In genomic region chr5:76477061-76477460, GRCh38 we compare ENCODE assay signal across 22 cellular contexts.
"Had no signal": no experiment of that assay in that cellular context is flagged by ENCODE, and none has a peak within 500 bp of the region (broad histone marks: within the 10 kb centered on the region; RNA-seq: fewer than 3 reads in every experiment).

No MANE protein-coding gene starts in this region.

- H3K9ac ChIP-seq: neural progenitor cell had no signal

- H3K4me1 ChIP-seq: gastroesophageal sphincter, right atrium auricular region, tibial artery had no signal

- H3K27me3 ChIP-seq: esophagus squamous epithelium, gastroesophageal sphincter, neural progenitor cell, ovary, right atrium auricular region, tibial artery, upper lobe of right lung had no signal

- H3K4me2 ChIP-seq: neural progenitor cell, smooth muscle cell had no signal

- H3K36me3 ChIP-seq: esophagus squamous epithelium, gastroesophageal sphincter, neural progenitor cell, ovary, right atrium auricular region, tibial artery, upper lobe of right lung had no signal

- ATAC-seq: gastroesophageal sphincter; left cardiac atrium; left ventricle myocardium superior; naive thymus-derived CD8-positive, alpha-beta T cell; stimulated activated naive CD8-positive, alpha-beta T cell treated with anti-CD3 and anti-CD28 coated beads, Interleukin-15, Interleukin-2, amounts not matched to agents 100 U/mL and 50 U/mL, for 24 hours; upper lobe of right lung had no signal

- H3K36me3 Mint-ChIP-seq: neural progenitor cell had no signal

- H3K27ac ChIP-seq: esophagus squamous epithelium, gastroesophageal sphincter, neural progenitor cell, ovary, right atrium auricular region, tibial artery, upper lobe of right lung had no signal

- H3K4me3 Mint-ChIP-seq: central memory CD8-positive, alpha-beta T cell; dendritic cell treated with granulocyte-macrophage colony-stimulating factor and Interleukin-4, amounts not matched to agents 40 ng/mL and 50 ng/mL, for 4 days; naive thymus-derived CD8-positive, alpha-beta T cell; neural progenitor cell had no signal

- FAIRE-seq: kidney had no signal

- H3K4me3 ChIP-seq: esophagus squamous epithelium, gastroesophageal sphincter, lung, neural progenitor cell, ovary, right atrium auricular region, smooth muscle cell, tibial artery, upper lobe of right lung had no signal

- H3K27me3 Mint-ChIP-seq: central memory CD8-positive, alpha-beta T cell; dendritic cell treated with granulocyte-macrophage colony-stimulating factor and Interleukin-4, amounts not matched to agents 40 ng/mL and 50 ng/mL, for 4 days; naive thymus-derived CD8-positive, alpha-beta T cell had no signal

- H2AFZ ChIP-seq: neural progenitor cell had no signal

- DNase-seq: esophagus squamous epithelium; foreskin fibroblast; glutamatergic neuron; kidney; left cardiac atrium; left ventricle myocardium superior; mesenchymal stem cell; midbrain; naive thymus-derived CD8-positive, alpha-beta T cell; nucleus accumbens; ovary; stimulated activated CD4-positive, alpha-beta T cell treated with anti-CD3 and anti-CD28 coated beads, Interleukin-2, amount 100 ng/mL, for 48 hours; stimulated activated naive CD8-positive, alpha-beta T cell treated with anti-CD3 and anti-CD28 coated beads, Interleukin-15, Interleukin-2, amounts not matched to agents 100 U/mL and 50 U/mL, for 24 hours; tibial artery; upper lobe of right lung had no signal

- H3K9me3 Mint-ChIP-seq: central memory CD8-positive, alpha-beta T cell; dendritic cell treated with granulocyte-macrophage colony-stimulating factor and Interleukin-4, amounts not matched to agents 40 ng/mL and 50 ng/mL, for 4 days; neural progenitor cell had no signal

- H3K27ac Mint-ChIP-seq: dendritic cell treated with granulocyte-macrophage colony-stimulating factor and Interleukin-4, amounts not matched to agents 40 ng/mL and 50 ng/mL, for 4 days; neural progenitor cell had no signal

- H3K9me3 ChIP-seq: esophagus squamous epithelium, gastroesophageal sphincter, ovary, right atrium auricular region, tibial artery, upper lobe of right lung had no signal
